8 cellular contexts compared by ENCODE assay signal in genomic region chr4:3387943-3388348, GRCh38. TPM values are rescaled to one million over a fixed set of nuclear protein-coding genes. Genes with fewer than 3 reads are reported as not detected.
A peak's percentile ranks its signal among the peaks of the same experiment; 100 is the strongest.
DNase-seq lines count a peak whose midpoint lies in the region; ATAC-seq, FAIRE-seq and TF ChIP-seq lines count a peak whose summit lies in the region.

No MANE protein-coding gene starts in this region.

- H3K27ac ChIP-seq in Panc1 (ENCODE audit: low read length): peak overlapping the region; percentile 86

- no TSS peak for BruUV-seq in Panc1 (replicated peaks; lab: Mats Ljungman, UMichigan)

- peak overlapping the region; percentile 37 to 64 for H3K4me3 ChIP-seq in Panc1 (ENCODE audit: low read depth in 2 of 2, low read length in 2 of 2)
- peak overlapping the region; percentile 25 for H3K4me3 ChIP-seq in fibroblast of the aortic adventitia (ENCODE audit: low read depth, low read length)

- peaks cover 20% of the 10 kb centered on the region for H3K4me1 ChIP-seq in Panc1 (ENCODE audit: control insufficient read depth, insufficient read depth, low read length)

- intact Hi-C loops in Panc1 (cut with micrococcal nuclease; ENCODE audit: unreplicated experiment): no loop called here

- TF ChIP-seq CTCF in Panc1 (IDR thresholded peaks at IDR 0.05) (no peak), fibroblast of the aortic adventitia (IDR thresholded peaks at IDR 0.05; ENCODE audit: insufficient read depth, low read length) (no peak), omental fat pad (IDR thresholded peaks at IDR 0.05) (no peak)

- no peak for FAIRE-seq in H54 (lab: Jason Lieb, UNC)

- TF ChIP-seq POLR2A in H54 (IDR thresholded peaks at IDR 0.05; ENCODE audit: low read depth, low read length): no peak

- H3K27me3 ChIP-seq in Panc1 (ENCODE audit: control insufficient read depth, insufficient read depth, low read length): no peaks in the 10 kb centered on the region

- in situ Hi-C loops in Panc1 (cut with HindIII; ENCODE audit: low pct_unique_long_range_greater_than_20kb, low sequenced_read_pairs): no loop called here

- H3K9me3 ChIP-seq in Panc1 (ENCODE audit: control insufficient read depth, insufficient read depth, low read depth, low read length): no peaks in the 10 kb centered on the region

- H3K36me3 ChIP-seq in Panc1 (ENCODE audit: control insufficient read depth, insufficient read depth, low read length): no peaks in the 10 kb centered on the region

- peak; percentile 33 for ATAC-seq in HG02571 (IDR thresholded peaks at IDR 0.05; ENCODE audit: unreplicated experiment)
- ATAC-seq in Panc1: peak; percentile 88
- ATAC-seq in omental fat pad (ENCODE audit: low FRiP score): no peak

- DNase-seq in GF-D8 (lab: John Stamatoyannopoulos, UW) (peak; percentile 48), Panc1 (ENCODE audit: low read depth, low spot score) (no peak), fibroblast of the aortic adventitia (ENCODE audit: low read depth) (peak; percentile 25), omental fat pad (ENCODE audit: low spot score) (peak; percentile 69), H54 (ENCODE audit: insufficient read length, low spot score) (no peak)
- DNase-seq in NK-92 treated with Interleukin-12 subunit alpha and Interleukin-12 subunit beta, amount 100 ng/mL, for 24 hours (lab: John Stamatoyannopoulos, UW): no peak
- DNase-seq in stimulated activated CD4-positive, alpha-beta T cell treated with anti-CD3 and anti-CD28 coated beads, Interleukin-1b, Interleukin-23, amount 100 ng/mL, for 48 hours: no peak

- POLR2A ChIA-PET in Panc1 (lab: Charles Lee): interaction anchor here (0.8 kb wide), 1 partner anchor 48 kb away, joined by 3 read pairs; no protein-coding TSS in a partner anchor

- CTCF ChIA-PET in Panc1 (lab: Charles Lee): no interaction called here

RNA-seq across cellular contexts. Expression of gene HGFAC, which starts 53.8 kb away (rescaled TPM):
- total RNA-seq in Panc1 (2021; ENCODE audit: unreplicated experiment) (0.59 TPM), fibroblast of the aortic adventitia (ENCODE audit: low replicate concordance) (not detected in 2 replicates), omental fat pad (not detected)
- polyA plus RNA-seq in Panc1 (2012; ENCODE audit: insufficient read length): 0.55 TPM

Comparison
In these comparisons a context has a peak if more than half of its experiments do, and no peak if none do; other contexts are left out.
1. DNase-seq: peak in GF-D8 (single experiment), fibroblast of the aortic adventitia (single experiment) and omental fat pad (single experiment); none in Panc1 (single experiment), NK-92 treated with Interleukin-12 subunit alpha and Interleukin-12 subunit beta, amount 100 ng/mL, for 24 hours (single experiment), H54 (single experiment) and stimulated activated CD4-positive, alpha-beta T cell treated with anti-CD3 and anti-CD28 coated beads, Interleukin-1b, Interleukin-23, amount 100 ng/mL, for 48 hours (single experiment).